ENCODE assay signal across 8 cellular contexts in the genomic region with DNA sequence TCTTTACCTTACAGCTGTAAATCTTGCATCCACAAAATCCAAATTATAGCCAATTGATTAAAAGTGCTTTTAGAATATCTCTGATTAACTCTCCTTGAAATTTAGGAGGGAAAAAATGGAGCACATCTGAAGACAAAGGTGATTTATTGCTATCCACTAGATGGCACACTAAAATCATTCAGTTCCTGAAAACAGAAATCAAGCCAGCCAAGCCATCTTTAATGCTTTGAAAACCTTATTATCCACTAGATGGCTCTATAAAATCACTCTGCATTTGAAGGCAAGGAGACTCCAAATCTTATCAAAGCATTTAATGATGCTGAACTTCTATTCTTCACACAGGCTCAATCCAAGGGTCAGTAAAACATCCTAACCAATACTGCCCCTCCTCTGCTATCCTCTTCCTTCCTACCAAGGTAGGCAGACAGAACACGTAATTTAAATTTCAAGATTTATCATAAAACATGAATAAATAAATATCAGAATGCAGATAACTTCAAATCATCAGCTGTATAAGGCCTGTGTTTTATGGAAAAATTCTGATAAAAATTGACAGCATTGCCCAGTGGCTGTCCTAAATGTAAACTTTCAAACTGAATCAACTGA. TPM values are rescaled to one million over a fixed set of nuclear protein-coding genes. Genes with fewer than 3 reads are reported as not detected.
A peak's percentile ranks its signal among the peaks of the same experiment; 100 is the strongest.
DNase-seq lines count a peak whose midpoint lies in the region; ATAC-seq and TF ChIP-seq lines count a peak whose summit lies in the region.

No MANE protein-coding gene starts in this region.

- peak; percentile 55 for TF ChIP-seq CTCF in HFF-Myc (IDR thresholded peaks at IDR 0.05; ENCODE audit: low read depth, low read length, missing control alignments)
- TF ChIP-seq CTCF in Loucy (conservative IDR thresholded peaks at IDR 0.05; ENCODE audit: low read length) = peak; percentile 98
- peak; percentile 97 for TF ChIP-seq CTCF in PC-3 (conservative IDR thresholded peaks at IDR 0.05; ENCODE audit: low read depth, low read length)
- peak; percentile 74 for TF ChIP-seq CTCF in colonic mucosa (IDR thresholded peaks at IDR 0.05)
- peak; percentile 77 to 98 (median 90) for TF ChIP-seq CTCF in right lobe of liver (IDR thresholded peaks at IDR 0.05)

- no peak overlapping the region for H3K9ac ChIP-seq in Loucy (ENCODE audit: low read depth, low read length, poor library complexity, severe bottlenecking)
- no peak overlapping the region for H3K9ac ChIP-seq in PC-3 (ENCODE audit: low read length)
- no peak overlapping the region for H3K9ac ChIP-seq in colonic mucosa (ENCODE audit: low read depth in 2 of 2, low read length in 2 of 2)

- no peaks in the 10 kb centered on the region for H3K9me3 ChIP-seq in Loucy (ENCODE audit: insufficient read depth, low read depth, low read length)
- no peaks in the 10 kb centered on the region for H3K9me3 ChIP-seq in PC-3 (ENCODE audit: low read length)
- no peaks in the 10 kb centered on the region for H3K9me3 ChIP-seq in colonic mucosa
- H3K9me3 ChIP-seq in right lobe of liver = no peaks in the 10 kb centered on the region

- H3K27ac ChIP-seq in PC-3 (ENCODE audit: low read length) (no peak overlapping the region), colonic mucosa (no peak overlapping the region), right lobe of liver (no peak overlapping the region)

- DNase-seq in Right ventricle myocardium inferior (ENCODE audit: missing footprints) (no peak), cardiac septum (ENCODE audit: low spot score) (no peak), HFF-Myc (ENCODE audit: extremely low read depth, low read depth) (peak; percentile 76), PC-3 (peak; percentile 90), colonic mucosa (no peak), right lobe of liver (no peak)
- no peak for DNase-seq in stimulated activated naive CD4-positive, alpha-beta T cell treated with Interleukin-2 at 50 U/mL for 16 hours (lab: John Stamatoyannopoulos, UW)

- BruUV-seq in PC-3 (replicated peaks; lab: Mats Ljungman, UMichigan) = no TSS peak

- H3K4me3 ChIP-seq in HFF-Myc (replicated peaks; ENCODE audit: low read depth, low read length) = no peak overlapping the region
- H3K4me3 ChIP-seq in Loucy (ENCODE audit: low read length, poor library complexity, severe bottlenecking) = no peak overlapping the region
- no peak overlapping the region for H3K4me3 ChIP-seq in PC-3 (ENCODE audit: low read length)
- no peak overlapping the region for H3K4me3 ChIP-seq in colonic mucosa
- no peak overlapping the region for H3K4me3 ChIP-seq in right lobe of liver

- POLR2A ChIA-PET in PC-3 (lab: Charles Lee; ENCODE audit: unreplicated experiment) = no interaction called here

- H3K36me3 ChIP-seq in Loucy (ENCODE audit: insufficient read depth, low read length) (peaks cover 7% of the 10 kb centered on the region; the same call in 1 of the 2 replicates), PC-3 (ENCODE audit: low read depth, low read length) (no peaks in the 10 kb centered on the region), colonic mucosa (no peaks in the 10 kb centered on the region), right lobe of liver (peaks cover 0 to 11% (median 5%) of the 10 kb centered on the region in 4 donors)

- H3K79me2 ChIP-seq in Loucy (ENCODE audit: insufficient read depth, low read length) (peaks cover 6% of the 10 kb centered on the region; the same call in 1 of the 2 replicates), PC-3 (ENCODE audit: low read length) (no peaks in the 10 kb centered on the region)

- TF ChIP-seq POLR2A in right lobe of liver (IDR thresholded peaks at IDR 0.05) = no peak

- no peaks in the 10 kb centered on the region for H3F3A ChIP-seq in Loucy (ENCODE audit: low read depth)
- no peaks in the 10 kb centered on the region for H3F3A ChIP-seq in PC-3 (ENCODE audit: low read length, unreplicated experiment)

- no peaks in the 10 kb centered on the region for H3K27me3 ChIP-seq in Loucy (ENCODE audit: insufficient read depth, low read length, poor library complexity, severe bottlenecking)
- H3K27me3 ChIP-seq in PC-3 (ENCODE audit: low read length) = no peaks in the 10 kb centered on the region
- H3K27me3 ChIP-seq in colonic mucosa = no peaks in the 10 kb centered on the region
- H3K27me3 ChIP-seq in right lobe of liver = no peaks in the 10 kb centered on the region

- 57% methylated on average over 1 of the region's 1 CpG for WGBS in right lobe of liver (ENCODE audit: insufficient coverage, low coverage, low lambda C conversion rate, missing lambda C conversion rate)

- no peaks in the 10 kb centered on the region for H3K4me1 ChIP-seq in Loucy (ENCODE audit: insufficient read depth, low read length, poor library complexity, severe bottlenecking)
- H3K4me1 ChIP-seq in PC-3 (ENCODE audit: insufficient read depth, low read length) = no peaks in the 10 kb centered on the region
- peaks cover 4% of the 10 kb centered on the region for H3K4me1 ChIP-seq in colonic mucosa
- H3K4me1 ChIP-seq in right lobe of liver = peaks cover 0 to 16% (median 7%) of the 10 kb centered on the region in 4 donors

- no peaks in the 10 kb centered on the region for H4K20me1 ChIP-seq in Loucy (ENCODE audit: insufficient read depth, low read length, poor library complexity, severe bottlenecking)
- no peaks in the 10 kb centered on the region for H4K20me1 ChIP-seq in PC-3 (ENCODE audit: low read length)

- intact Hi-C loops in Right ventricle myocardium inferior (cut with DNase I) = loop anchor here (1.0 to 10.0 kb wide), 3 partner anchors 50 to 798 kb away; no protein-coding TSS in a partner anchor
- intact Hi-C loops in cardiac septum (cut with DNase I) = loop anchor here (1.0 to 10.0 kb wide), 2 partner anchors 118 to 312 kb away; partner anchors contain the start of genes PDCD10 and SERPINI1
- intact Hi-C loops in PC-3 (cut with micrococcal nuclease) = loop anchor here (1.0 to 2.0 kb wide), 4 partner anchors 50 to 800 kb away; no protein-coding TSS in a partner anchor
- intact Hi-C loops in colonic mucosa (cut with DNase I) = loop anchor here (2.0 to 10.0 kb wide), 2 partner anchors 120 to 312 kb away; partner anchors contain the start of genes PDCD10 and SERPINI1
- intact Hi-C loops in right lobe of liver (cut with DNase I) = loop anchor here (5.0 kb wide), 2 partner anchors 115 to 120 kb away; no protein-coding TSS in a partner anchor

- H3K9me2 ChIP-seq in Loucy (replicated peaks; ENCODE audit: low read depth, low read length) = no peaks in the 10 kb centered on the region
- no peaks in the 10 kb centered on the region for H3K9me2 ChIP-seq in PC-3 (replicated peaks; ENCODE audit: low read length)

- H3K4me2 ChIP-seq in Loucy (ENCODE audit: low read depth, low read length, poor library complexity, severe bottlenecking) (no peak overlapping the region), PC-3 (ENCODE audit: low read length) (no peak overlapping the region)

- ATAC-seq in Right ventricle myocardium inferior (peak; percentile 77), PC-3 (peak; percentile 81), right lobe of liver (peak; percentile 88 to 95 (median 94))

- CTCF ChIA-PET in PC-3 (lab: Charles Lee) = interaction anchor here (0.5 to 1.0 kb wide), 7 partner anchors 15 to 567 kb away, joined by 3 to 22 read pairs (median 4); no protein-coding TSS in a partner anchor

- H2AFZ ChIP-seq in Loucy (ENCODE audit: low read length) = 0 out of 2 replicates have a peak overlapping the region, but pooled peaks have one; percentile 7
- H2AFZ ChIP-seq in PC-3 (ENCODE audit: low read length) = no peak overlapping the region

RNA-seq across cellular contexts. Expression of gene GOLIM4, which starts 48.4 kb away (rescaled TPM):
- total RNA-seq in Right ventricle myocardium inferior (57.3 TPM), cardiac septum (88.8 TPM), PC-3 (2014; rRNA removed) (25.3 and 28.5 TPM in 2 replicates), colonic mucosa (10 to 100 TPM; 73.8 to 79.4 TPM), right lobe of liver (10 to 100 TPM; 33.3 to 44.9 (median 36.6) TPM)

Comparison
In these comparisons a context has a peak if more than half of its experiments do, and no peak if none do; other contexts are left out.
1. DNase-seq: peak in HFF-Myc (single experiment) and PC-3 (single experiment); none in Right ventricle myocardium inferior (single experiment), cardiac septum (single experiment), colonic mucosa (single experiment), right lobe of liver (0 of 3) and stimulated activated naive CD4-positive, alpha-beta T cell treated with Interleukin-2 at 50 U/mL for 16 hours (single experiment).
2. Peak in every context shown above with its lines, with median percentiles within 50 percentile points of each other: ATAC-seq and CTCF ChIP-seq.